ENCODE assay signal across 8 cellular contexts in genomic region chr1:202589190-202589680, GRCh38.
DNase-seq lines count a peak whose midpoint lies in the region; ATAC-seq and TF ChIP-seq lines count a peak whose summit lies in the region.

No MANE protein-coding gene starts in this region.

- H3K4me3 ChIP-seq in thoracic aorta = no peak overlapping the region

- H3K27me3 ChIP-seq in layer of hippocampus (ENCODE audit: control insufficient read depth, insufficient read depth, low read length) (no peaks in the 10 kb centered on the region), thoracic aorta (replicated peaks; ENCODE audit: insufficient read depth) (no peaks in the 10 kb centered on the region)

- peaks cover 3% of the 10 kb centered on the region for H3K27me3 Mint-ChIP-seq in HFFc6 (ENCODE audit: insufficient read depth)
- H3K27me3 Mint-ChIP-seq in activated CD4-positive, alpha-beta memory T cell treated with anti-CD3 and anti-CD28 coated beads, Interleukin-2, amount 10 ng/mL, durations not matched to agents 7 days and 5 days = no peaks in the 10 kb centered on the region
- H3K27me3 Mint-ChIP-seq in activated CD4-positive, alpha-beta T cell treated with anti-CD3 and anti-CD28 coated beads, Interleukin-2, amount 10 ng/mL, durations not matched to agents 7 days and 5 days = no peaks in the 10 kb centered on the region

- peaks cover 89% of the 10 kb centered on the region for H3K4me1 Mint-ChIP-seq in HFFc6 (ENCODE audit: low read depth)
- peaks cover 14% of the 10 kb centered on the region for H3K4me1 Mint-ChIP-seq in activated CD4-positive, alpha-beta memory T cell treated with anti-CD3 and anti-CD28 coated beads, Interleukin-2, amount 10 ng/mL, durations not matched to agents 7 days and 5 days
- peaks cover 4% of the 10 kb centered on the region for H3K4me1 Mint-ChIP-seq in activated CD4-positive, alpha-beta T cell treated with anti-CD3 and anti-CD28 coated beads, Interleukin-2, amount 10 ng/mL, durations not matched to agents 7 days and 5 days

- H3K36me3 Mint-ChIP-seq in HFFc6 (ENCODE audit: low read depth) = peaks cover 10% of the 10 kb centered on the region; the same call in 1 of the 2 replicates
- no peaks in the 10 kb centered on the region for H3K36me3 Mint-ChIP-seq in activated CD4-positive, alpha-beta memory T cell treated with anti-CD3 and anti-CD28 coated beads, Interleukin-2, amount 10 ng/mL, durations not matched to agents 7 days and 5 days (ENCODE audit: low read depth)
- no peaks in the 10 kb centered on the region for H3K36me3 Mint-ChIP-seq in activated CD4-positive, alpha-beta T cell treated with anti-CD3 and anti-CD28 coated beads, Interleukin-2, amount 10 ng/mL, durations not matched to agents 7 days and 5 days (ENCODE audit: low read depth)

- peak overlapping the region; percentile 68 for H3K4me3 Mint-ChIP-seq in HFFc6
- no peak overlapping the region for H3K4me3 Mint-ChIP-seq in activated CD4-positive, alpha-beta memory T cell treated with anti-CD3 and anti-CD28 coated beads, Interleukin-2, amount 10 ng/mL, durations not matched to agents 7 days and 5 days
- H3K4me3 Mint-ChIP-seq in activated CD4-positive, alpha-beta T cell treated with anti-CD3 and anti-CD28 coated beads, Interleukin-2, amount 10 ng/mL, durations not matched to agents 7 days and 5 days = no peak overlapping the region

- peak overlapping the region; percentile 99 for H3K27ac Mint-ChIP-seq in HFFc6
- H3K27ac Mint-ChIP-seq in activated CD4-positive, alpha-beta memory T cell treated with anti-CD3 and anti-CD28 coated beads, Interleukin-2, amount 10 ng/mL, durations not matched to agents 7 days and 5 days = no peak overlapping the region
- no peak overlapping the region for H3K27ac Mint-ChIP-seq in activated CD4-positive, alpha-beta T cell treated with anti-CD3 and anti-CD28 coated beads, Interleukin-2, amount 10 ng/mL, durations not matched to agents 7 days and 5 days

- POLR2A ChIA-PET in activated CD4-positive, alpha-beta memory T cell treated with anti-CD3 and anti-CD28 coated beads, Interleukin-2, amount 10 ng/mL, durations not matched to agents 7 days and 5 days (lab: Charles Lee) = no interaction called here
- POLR2A ChIA-PET in activated CD4-positive, alpha-beta T cell treated with anti-CD3 and anti-CD28 coated beads, Interleukin-2, amount 10 ng/mL, durations not matched to agents 7 days and 5 days (lab: Charles Lee) = no interaction called here

- H3K9me3 Mint-ChIP-seq in HFFc6 = no peaks in the 10 kb centered on the region
- no peaks in the 10 kb centered on the region for H3K9me3 Mint-ChIP-seq in activated CD4-positive, alpha-beta memory T cell treated with anti-CD3 and anti-CD28 coated beads, Interleukin-2, amount 10 ng/mL, durations not matched to agents 7 days and 5 days
- H3K9me3 Mint-ChIP-seq in activated CD4-positive, alpha-beta T cell treated with anti-CD3 and anti-CD28 coated beads, Interleukin-2, amount 10 ng/mL, durations not matched to agents 7 days and 5 days = no peaks in the 10 kb centered on the region

- peaks cover 37 to 90% of the 10 kb centered on the region in 2 donors for H3K4me1 ChIP-seq in thoracic aorta (ENCODE audit: control insufficient read depth in 1 of 2, low read depth in 2 of 2)

- CTCF ChIA-PET in activated CD4-positive, alpha-beta memory T cell treated with anti-CD3 and anti-CD28 coated beads, Interleukin-2, amount 10 ng/mL, durations not matched to agents 7 days and 5 days (lab: Charles Lee) = no interaction called here
- CTCF ChIA-PET in activated CD4-positive, alpha-beta T cell treated with anti-CD3 and anti-CD28 coated beads, Interleukin-2, amount 10 ng/mL, durations not matched to agents 7 days and 5 days (lab: Charles Lee) = interaction anchor here (1.0 to 1.3 kb wide), 2 partner anchors 11 to 27 kb away, joined by 3 to 4 read pairs; no protein-coding TSS in a partner anchor

- ATAC-seq in thoracic aorta (ENCODE audit: insufficient number of reproducible peaks, low FRiP score, low read depth) (peak; percentile 91), HG03439 (IDR thresholded peaks at IDR 0.05; ENCODE audit: unreplicated experiment) (no peak)

- in situ Hi-C loops in T47D (cut with HindIII; ENCODE audit: low pct_unique_long_range_greater_than_20kb, low sequenced_read_pairs) = no loop called here

- no peaks in the 10 kb centered on the region for H3K9me3 ChIP-seq in thoracic aorta

- peak overlapping the region; percentile 24 for H3K27ac ChIP-seq in layer of hippocampus (ENCODE audit: low read depth, low read length)
- peak overlapping the region; percentile 94 to 96 for H3K27ac ChIP-seq in thoracic aorta

- peaks cover 8% of the 10 kb centered on the region for H3K36me3 ChIP-seq in thoracic aorta

- TF ChIP-seq CTCF in HFFc6 (IDR thresholded peaks at IDR 0.05) (peak; percentile 58), thoracic aorta (IDR thresholded peaks at IDR 0.05) (peak; percentile 32)

- peak; percentile 99 for DNase-seq in HFFc6
- DNase-seq in T47D (ENCODE audit: low read depth in 1 of 2, low spot score in 1 of 2) = peak; percentile 55 to 89
- DNase-seq in thoracic aorta (ENCODE audit: low spot score) = peak; percentile 92
- no peak for DNase-seq in midbrain (lab: John Stamatoyannopoulos, UW)
- no peak for DNase-seq in activated CD4-positive, alpha-beta memory T cell treated with anti-CD3 and anti-CD28 coated beads, Interleukin-2, amount 10 ng/mL, durations not matched to agents 7 days and 5 days
- no peak for DNase-seq in activated CD4-positive, alpha-beta T cell treated with anti-CD3 and anti-CD28 coated beads, Interleukin-2, amount 10 ng/mL, durations not matched to agents 7 days and 5 days

Comparison
In these comparisons a context has a peak if more than half of its experiments do, and no peak if none do; other contexts are left out.
1. DNase-seq: peak in HFFc6 (single experiment), T47D (2 of 2) and thoracic aorta (single experiment); none in midbrain (single experiment), activated CD4-positive, alpha-beta memory T cell treated with anti-CD3 and anti-CD28 coated beads, Interleukin-2, amount 10 ng/mL, durations not matched to agents 7 days and 5 days (single experiment) and activated CD4-positive, alpha-beta T cell treated with anti-CD3 and anti-CD28 coated beads, Interleukin-2, amount 10 ng/mL, durations not matched to agents 7 days and 5 days (single experiment).